ENCODE assay signal across 28 cellular contexts in the genomic region with DNA sequence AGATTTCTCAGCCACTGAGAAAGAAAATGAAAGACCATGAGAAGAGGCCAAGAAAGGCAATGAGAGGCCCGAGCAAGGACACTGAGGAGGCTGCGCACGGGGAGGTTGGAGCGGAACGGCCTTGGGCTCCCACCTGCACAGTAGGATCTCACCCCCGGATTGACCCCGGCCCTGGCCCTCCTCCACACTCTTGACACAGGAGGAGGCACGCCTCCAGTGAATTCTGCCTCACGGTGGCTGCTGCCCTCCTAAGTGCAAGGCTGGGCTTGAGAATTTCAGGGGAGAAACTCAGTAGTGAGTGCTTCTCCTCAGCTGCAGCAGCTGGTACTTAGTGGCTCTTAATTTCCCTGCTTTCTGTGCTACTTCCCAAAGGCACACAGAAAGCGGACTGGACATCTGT. TPM values are rescaled to one million over a fixed set of nuclear protein-coding genes. Genes with fewer than 3 reads are reported as not detected.
"Had no signal": no experiment of that assay in that cellular context is flagged by ENCODE, and none has a peak within 500 bp of the region (broad histone marks: within the 10 kb centered on the region; RNA-seq: fewer than 3 reads in every experiment).

No MANE protein-coding gene starts in this region.

- ATAC-seq: activated CD4-positive, alpha-beta T cell treated with anti-CD3 and anti-CD28 coated beads for 36 hours; activated T-cell treated with anti-CD3 and anti-CD28 coated beads, Interleukin-2, amount 50 U/mL, for 4 hours; effector memory CD8-positive, alpha-beta T cell; gastroesophageal sphincter; naive thymus-derived CD8-positive, alpha-beta T cell; sciatic nerve; WTC11 had no signal

- H3K4me3 ChIP-seq: adrenal gland, ascending aorta, colonic mucosa, dorsolateral prefrontal cortex, esophagus squamous epithelium, gastroesophageal sphincter, ovary, prostate gland, testis, uterus had no signal

- H3K36me3 ChIP-seq: ovary, uterus had no signal

- H3K27me3 Mint-ChIP-seq: activated CD4-positive, alpha-beta T cell treated with anti-CD3 and anti-CD28 coated beads for 36 hours; effector memory CD8-positive, alpha-beta T cell; naive thymus-derived CD8-positive, alpha-beta T cell had no signal

- H3K27ac ChIP-seq: brain microvascular endothelial cell, colonic mucosa, esophagus squamous epithelium, gastroesophageal sphincter, neutrophil, testis had no signal

- H3K4me1 Mint-ChIP-seq: activated CD4-positive, alpha-beta T cell treated with anti-CD3 and anti-CD28 coated beads for 36 hours; WTC11 had no signal

- H3K9me3 ChIP-seq: adrenal gland, ascending aorta, colonic mucosa, esophagus squamous epithelium, gastroesophageal sphincter, neutrophil, ovary, prostate gland, testis, uterus had no signal

- DNase-seq: activated CD4-positive, alpha-beta T cell treated with anti-CD3 and anti-CD28 coated beads for 36 hours; activated CD4-positive, alpha-beta T cell treated with anti-CD3 and anti-CD28 coated beads, Interleukin-2, amount 50 U/mL, for 48 hours; activated CD8-positive, alpha-beta memory T cell treated with anti-CD3 and anti-CD28 coated beads, Interleukin-2, amount 50 U/mL, for 48 hours; activated naive CD4-positive, alpha-beta T cell treated with anti-CD3 and anti-CD28 coated beads, Interleukin-2, amount 50 U/mL, for 16 hours; activated T-cell treated with anti-CD3 and anti-CD28 coated beads, Interleukin-2, amount 50 U/mL, for 4 hours; adrenal gland; brain microvascular endothelial cell; colonic mucosa; dorsolateral prefrontal cortex; effector memory CD8-positive, alpha-beta T cell; esophagus squamous epithelium; naive thymus-derived CD8-positive, alpha-beta T cell; ovary; stimulated activated CD4-positive, alpha-beta T cell treated with anti-CD3 and anti-CD28 coated beads, Interleukin-2, amount 100 ng/mL, for 48 hours; stimulated activated CD8-positive, alpha-beta memory T cell treated with anti-CD3 and anti-CD28 coated beads, Interleukin-4, amount 100 ng/mL, for 48 hours; stimulated activated naive CD4-positive, alpha-beta T cell; T-helper 1 cell; T-helper 9 cell; testis; trophoblast cell; uterus had no signal

- H3K4me1 ChIP-seq: ascending aorta, uterus had no signal

- H3K4me3 Mint-ChIP-seq: activated CD4-positive, alpha-beta T cell treated with anti-CD3 and anti-CD28 coated beads for 36 hours; activated T-cell treated with anti-CD3 and anti-CD28 coated beads, Interleukin-2, amount 50 U/mL, for 4 hours; effector memory CD8-positive, alpha-beta T cell; naive thymus-derived CD8-positive, alpha-beta T cell; WTC11 had no signal

- H3K9me3 Mint-ChIP-seq: activated T-cell treated with anti-CD3 and anti-CD28 coated beads, Interleukin-2, amount 50 U/mL, for 4 hours; effector memory CD8-positive, alpha-beta T cell; naive thymus-derived CD8-positive, alpha-beta T cell; WTC11 had no signal

- H3K27me3 ChIP-seq: adrenal gland, ascending aorta, brain microvascular endothelial cell, colonic mucosa, dorsolateral prefrontal cortex, esophagus squamous epithelium, gastroesophageal sphincter, neutrophil, ovary, testis, uterus had no signal

RNA-seq across cellular contexts. Expression of a gene that starts 49.4 kb away (rescaled TPM):
- total RNA-seq: activated CD8-positive, alpha-beta memory T cell treated with anti-CD3 and anti-CD28 coated beads for 36 hours; naive thymus-derived CD8-positive, alpha-beta T cell had no signal
